In the genomic region with DNA sequence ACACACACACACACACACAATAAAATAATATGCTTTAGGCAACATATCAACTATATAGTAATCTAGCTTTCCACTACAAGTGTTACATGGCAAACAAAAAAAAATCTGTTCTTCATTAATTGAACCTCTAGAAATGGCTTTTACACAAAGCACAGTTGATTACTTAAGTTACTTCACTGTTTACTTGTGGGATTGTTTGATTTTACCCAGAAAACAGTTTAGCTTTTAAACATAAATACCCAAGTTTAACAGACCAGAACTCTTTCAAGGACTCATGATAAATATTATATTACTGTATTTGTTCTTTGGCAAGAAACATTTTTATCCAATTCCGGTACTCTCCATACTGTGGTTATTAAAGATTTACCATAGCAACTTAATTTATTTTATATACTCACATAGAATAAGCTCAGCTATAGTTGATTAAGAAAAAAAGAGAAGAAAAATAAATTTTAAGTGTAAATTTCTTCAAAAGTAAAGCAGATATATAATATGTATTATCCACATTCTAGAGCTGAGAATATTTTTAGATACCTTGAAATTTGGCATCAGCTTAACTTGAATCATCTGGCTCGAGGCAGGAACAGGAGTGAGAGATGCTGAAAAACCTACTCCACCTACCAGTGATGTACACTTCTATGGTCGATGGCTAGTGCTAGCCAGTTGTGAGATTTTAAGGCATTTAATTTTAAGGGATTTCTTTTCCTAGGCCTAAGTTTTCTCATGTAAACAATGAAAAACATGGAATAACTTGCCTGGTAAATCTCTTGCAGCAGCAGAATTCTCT, we compare ENCODE assay signal across 30 cellular contexts.
"Had no signal": no experiment of that assay in that cellular context is flagged by ENCODE, and none has a peak within 500 bp of the region (broad histone marks: within the 10 kb centered on the region; RNA-seq: fewer than 3 reads in every experiment).

No MANE protein-coding gene starts in this region.

- FAIRE-seq: endometrium, kidney had no signal

- ATAC-seq: foreskin keratinocyte; gastroesophageal sphincter; heart left ventricle; left lobe of liver; natural killer cell; sciatic nerve; stimulated activated naive CD8-positive, alpha-beta T cell treated with anti-CD3 and anti-CD28 coated beads, Interleukin-15, amount 100 ng/mL, for 72 hours had no signal

- H3K36me3 ChIP-seq: gastroesophageal sphincter, heart left ventricle, neutrophil, prostate gland, right atrium auricular region, thyroid gland, vagina had no signal

- H3K27ac Mint-ChIP-seq: natural killer cell; stimulated activated naive CD8-positive, alpha-beta T cell treated with anti-CD3 and anti-CD28 coated beads, Interleukin-15, amount 100 ng/mL, for 72 hours had no signal

- H3K4me1 ChIP-seq: foreskin keratinocyte, gastroesophageal sphincter, prostate gland, right atrium auricular region, thyroid gland, vagina had no signal

- H3K27ac ChIP-seq: coronary artery, foreskin keratinocyte, gastroesophageal sphincter, heart left ventricle, neutrophil, parathyroid adenoma, prostate gland, right atrium auricular region, thyroid gland, vagina had no signal

- DNase-seq: dermis blood vessel endothelial cell; effector memory CD4-positive, alpha-beta T cell; erythroblast; foreskin keratinocyte; heart left ventricle; kidney; mesenchymal stem cell; midbrain; natural killer cell; stimulated activated CD4-positive, alpha-beta T cell treated with anti-CD3 and anti-CD28 coated beads, Interleukin-12 subunit alpha, Interleukin-12 subunit beta, amount 100 ng/mL, for 4 hours; stimulated activated CD4-positive, alpha-beta T cell treated with anti-CD3 and anti-CD28 coated beads, Interleukin-1b, Interleukin-23, amount 100 ng/mL, for 48 hours; stimulated activated CD4-positive, alpha-beta T cell treated with anti-CD3 and anti-CD28 coated beads, Interleukin-4, amount 100 ng/mL, for 1 hour; stimulated activated CD8-positive, alpha-beta memory T cell treated with anti-CD3 and anti-CD28 coated beads, Interleukin-4, amount 100 ng/mL, for 48 hours; stimulated activated naive CD4-positive, alpha-beta T cell; stimulated activated naive CD8-positive, alpha-beta T cell treated with anti-CD3 and anti-CD28 coated beads, Interleukin-15, amount 100 ng/mL, for 72 hours; thyroid gland; trophoblast cell had no signal

- H3K27me3 ChIP-seq: foreskin keratinocyte, gastroesophageal sphincter, heart left ventricle, hepatocyte, neutrophil, right atrium auricular region, thyroid gland, vagina had no signal

- H3K4me3 Mint-ChIP-seq: natural killer cell; neural crest cell; stimulated activated naive CD8-positive, alpha-beta T cell treated with anti-CD3 and anti-CD28 coated beads, Interleukin-15, amount 100 ng/mL, for 72 hours had no signal

- H3K4me3 ChIP-seq: coronary artery, gastroesophageal sphincter, heart left ventricle, hepatocyte, prostate gland, right atrium auricular region, smooth muscle cell, thyroid gland, vagina had no signal

- H3K27me3 Mint-ChIP-seq: stimulated activated naive CD8-positive, alpha-beta T cell treated with anti-CD3 and anti-CD28 coated beads, Interleukin-15, amount 100 ng/mL, for 72 hours had no signal

- H3K9me3 ChIP-seq: gastroesophageal sphincter, heart left ventricle, neutrophil, prostate gland, right atrium auricular region, thyroid gland, vagina had no signal

- H3K4me1 Mint-ChIP-seq: natural killer cell had no signal
